ENCODE assay signal across 20 cellular contexts in genomic region chr1:67137307-67137753, GRCh38. TPM values are rescaled to one million over a fixed set of nuclear protein-coding genes. Genes with fewer than 3 reads are reported as not detected.
"Had no signal": no experiment of that assay in that cellular context is flagged by ENCODE, and none has a peak within 500 bp of the region (broad histone marks: within the 10 kb centered on the region; RNA-seq: fewer than 3 reads in every experiment).

No MANE protein-coding gene starts in this region.

- H3K9me3 ChIP-seq: ascending aorta, heart right ventricle, spleen, upper lobe of left lung had no signal

- DNase-seq: activated CD4-positive, alpha-beta memory T cell treated with anti-CD3 and anti-CD28 coated beads, Interleukin-2, amount 10 ng/mL, durations not matched to agents 7 days and 5 days; activated gamma-delta T cell treated with Interleukin-2 at 50 U/mL for 16 hours; activated naive CD8-positive, alpha-beta T cell treated with anti-CD3 and anti-CD28 coated beads, Interleukin-2, amount 10 ng/mL, durations not matched to agents 7 days and 5 days; activated T-cell treated with anti-CD3 and anti-CD28 coated beads, Interleukin-2, amount 50 U/mL, for 72 hours; effector CD4-positive, alpha-beta T cell; heart right ventricle; naive thymus-derived CD8-positive, alpha-beta T cell; right cardiac atrium; spleen; stimulated activated CD4-positive, alpha-beta T cell treated with anti-CD3 and anti-CD28 coated beads, Interleukin-1b, Interleukin-23, amount 100 ng/mL, for 48 hours; SW 1271; upper lobe of left lung had no signal

- H3K36me3 ChIP-seq: ascending aorta, heart right ventricle, spleen, upper lobe of left lung had no signal

- FAIRE-seq: colon, keratinocyte had no signal

- H3K27me3 ChIP-seq: ascending aorta, upper lobe of left lung had no signal

- H3K4me3 ChIP-seq: ascending aorta, heart right ventricle, spleen, upper lobe of left lung had no signal

- H3K27ac ChIP-seq: ascending aorta, heart right ventricle, spleen, upper lobe of left lung had no signal

- ATAC-seq: activated T-cell treated with anti-CD3 and anti-CD28 coated beads, Interleukin-2, amount 50 U/mL, for 72 hours; heart right ventricle; naive thymus-derived CD8-positive, alpha-beta T cell; right cardiac atrium; stimulated activated memory B cell treated with anti-CD40 and anti-IgM and Interleukin-4, amounts not matched to agents 10 μg/mL and 1 μg/mL and 100 μg/mL, for 72 hours had no signal

RNA-seq across cellular contexts. Expression of gene C1orf141, which starts 2.6 kb away (rescaled TPM):
- total RNA-seq: activated CD4-positive, alpha-beta memory T cell treated with anti-CD3 and anti-CD28 coated beads, Interleukin-2, amount 10 ng/mL, durations not matched to agents 7 days and 5 days; activated naive CD8-positive, alpha-beta T cell treated with anti-CD3 and anti-CD28 coated beads, Interleukin-2, amount 10 ng/mL, durations not matched to agents 7 days and 5 days; ascending aorta; fibroblast of lung; heart right ventricle; lung microvascular endothelial cell; naive thymus-derived CD8-positive, alpha-beta T cell; posterior vena cava; right cardiac atrium; spleen had no signal
- polyA plus RNA-seq: fibroblast of lung; heart right ventricle; keratinocyte; naive thymus-derived CD8-positive, alpha-beta T cell; right cardiac atrium; spleen had no signal

RNA-seq across cellular contexts. Expression of gene IL23R, which starts 28.9 kb away (rescaled TPM):
- total RNA-seq: ascending aorta; fibroblast of lung; frontal cortex; heart right ventricle; lung microvascular endothelial cell; naive thymus-derived CD8-positive, alpha-beta T cell; posterior vena cava; right cardiac atrium had no signal
- polyA plus RNA-seq: fibroblast of lung; heart right ventricle; keratinocyte; naive thymus-derived CD8-positive, alpha-beta T cell; right cardiac atrium had no signal
